Comparison of ENCODE assay signal across 13 cellular contexts in genomic region chr5:179755022-179755421, GRCh38. TPM values are rescaled to one million over a fixed set of nuclear protein-coding genes. Genes with fewer than 3 reads are reported as not detected.
DNase-seq lines count a peak whose midpoint lies in the region; ATAC-seq, FAIRE-seq and TF ChIP-seq lines count a peak whose summit lies in the region.
"Had no signal": no experiment of that assay in that cellular context is flagged by ENCODE, and none has a peak within 500 bp of the region (broad histone marks: within the 10 kb centered on the region; RNA-seq: fewer than 3 reads in every experiment).

No MANE protein-coding gene starts in this region.

- no peak for TF ChIP-seq RAD21 in HepG2 (CRISPR knock-in tag; IDR thresholded peaks at IDR 0.05)

- H3K4me3 ChIP-seq in heart left ventricle (no peak overlapping the region), body of pancreas (no peak overlapping the region), HepG2 (replicated peaks in 1 of 3; ENCODE audit: insufficient read depth in 1 of 3, low read depth in 2 of 3, low read length in 3 of 3) (peak overlapping the region in 2 of 3 experiments; percentile 13 to 20; a peak in 2 of 6 replicates)
- H3K4me3 ChIP-seq: Peyer's patch had no signal

- H3K4me2 ChIP-seq in HepG2 (ENCODE audit: low read depth, low read length), result peak overlapping the region; percentile 68

- intact Hi-C loops in heart left ventricle (cut with DNase I), result no loop called here
- intact Hi-C loops in Right ventricle myocardium inferior (cut with DNase I), result no loop called here
- intact Hi-C loops in body of pancreas (cut with DNase I), result no loop called here
- intact Hi-C loops in HepG2 (cut with micrococcal nuclease; ENCODE audit: unreplicated experiment), result no loop called here

- no peaks in the 10 kb centered on the region for H3K27me3 ChIP-seq in heart left ventricle
- H3K27me3 ChIP-seq in body of pancreas, result no peaks in the 10 kb centered on the region
- no peaks in the 10 kb centered on the region for H3K27me3 ChIP-seq in HepG2 (ENCODE audit: control insufficient read depth in 1 of 2, insufficient read depth in 2 of 2, low read length in 2 of 2)
- H3K27me3 ChIP-seq: Peyer's patch had no signal

- peak; percentile 30 to 55 (median 47) for ATAC-seq in heart left ventricle
- no peak for ATAC-seq in Right ventricle myocardium inferior
- ATAC-seq in body of pancreas, result peak; percentile 62
- peak; percentile 93 for ATAC-seq in HepG2
- ATAC-seq in HG02588 (IDR thresholded peaks at IDR 0.05; ENCODE audit: unreplicated experiment), result no peak

- no peak for TF ChIP-seq POLR2A in heart left ventricle (IDR thresholded peaks at IDR 0.05)
- TF ChIP-seq POLR2A in body of pancreas (IDR thresholded peaks at IDR 0.05), result no peak
- no peak for TF ChIP-seq POLR2A in HepG2 (IDR thresholded peaks at IDR 0.05; ENCODE audit: insufficient read depth in 1 of 2, low read depth in 2 of 2, low read length in 2 of 2)

- peak; percentile 98 for FAIRE-seq in HepG2 (lab: Jason Lieb, UNC)

- H4K20me1 ChIP-seq in HepG2 (ENCODE audit: insufficient read depth, low read length), result peaks cover 14% of the 10 kb centered on the region

- peaks cover 82% of the 10 kb centered on the region for H3K79me2 ChIP-seq in HepG2 (ENCODE audit: insufficient read depth, low read length)

- 25 to 31% (median 26%) methylated on average over 2 of the region's 2 CpGs for WGBS in heart left ventricle, 4 donors
- WGBS in body of pancreas, 2 donors, result 10 to 20% methylated on average over 2 of the region's 2 CpGs
- 3% methylated on average over 2 of the region's 2 CpGs for WGBS in HepG2 (ENCODE audit: low lambda C conversion rate)

- H3K4me1 ChIP-seq in heart left ventricle (peaks cover 0 to 55% (median 32%) of the 10 kb centered on the region in 12 donors), body of pancreas (peaks cover 46% of the 10 kb centered on the region), HepG2 (ENCODE audit: insufficient read depth, low read length) (peaks cover 45% of the 10 kb centered on the region)

- POLR2A ChIA-PET in HepG2 (lab: Yijun Ruan, JAX), result interaction anchor here (1.4 to 2.3 kb wide), 4 partner anchors 8 to 131 kb away, joined by 3 to 21 read pairs (median 8); partner anchors contain the start of genes HNRNPH1, MAML1 and SQSTM1

- peak overlapping the region; percentile 2 for H3K9ac ChIP-seq in HepG2 (ENCODE audit: insufficient read depth, low read depth, low read length)

- TF ChIP-seq EP300 in HepG2 (IDR thresholded peaks at IDR 0.05; ENCODE audit: low read depth in 2 of 2, low read length in 2 of 2) (peak in 1 of 2 experiments; percentile 56; a peak in 2 of 4 replicates), HepG2 (CRISPR knock-in tag; IDR thresholded peaks at IDR 0.05; ENCODE audit: borderline replicate concordance) (no peak; the same call in 1 of the 2 replicates)

- peak overlapping the region in 4 of 12 donors; percentile 4 to 43 (median 24) for H3K27ac ChIP-seq in heart left ventricle
- peak overlapping the region in 3 of 4 donors; percentile 26 to 49 (median 48) for H3K27ac ChIP-seq in body of pancreas
- H3K27ac ChIP-seq in HepG2 (ENCODE audit: extremely low read length, insufficient read depth, low read length), result peak overlapping the region; percentile 72
- H3K27ac ChIP-seq: VCaP had no signal

- BruUV-seq in HepG2 (replicated peaks; lab: Mats Ljungman, UMichigan), result no TSS peak

- no peak overlapping the region for H2AFZ ChIP-seq in HepG2 (ENCODE audit: low read length)

- H3K9me3 ChIP-seq in heart left ventricle, result no peaks in the 10 kb centered on the region
- no peaks in the 10 kb centered on the region for H3K9me3 ChIP-seq in body of pancreas
- H3K9me3 ChIP-seq in HepG2 (ENCODE audit: low read length), result no peaks in the 10 kb centered on the region
- H3K9me3 ChIP-seq: Peyer's patch had no signal

- TF ChIP-seq CTCF in heart left ventricle (IDR thresholded peaks at IDR 0.05) (no peak), body of pancreas (IDR thresholded peaks at IDR 0.05) (no peak), HepG2 (CRISPR knock-in tag; IDR thresholded peaks at IDR 0.05) (no peak)

- in situ Hi-C loops in HepG2 (cut with HindIII; ENCODE audit: extremely low pct_ligation_motif_present, low pct_unique_long_range_greater_than_20kb), result loop anchor here (25.0 kb wide), 1 partner anchor 332 kb away; no protein-coding TSS in a partner anchor

- H3K36me3 ChIP-seq in heart left ventricle (peaks cover 0 to 8% (median 0%) of the 10 kb centered on the region in 9 donors), body of pancreas (replicated peaks in 1 of 2; ENCODE audit: insufficient read depth in 1 of 2, low read depth in 2 of 2) (no peaks in the 10 kb centered on the region), HepG2 (replicated peaks in 1 of 2; ENCODE audit: control insufficient read depth in 1 of 2, insufficient read depth in 2 of 2, low read length in 2 of 2) (peaks cover 2 to 11% of the 10 kb centered on the region in 2 experiments; a peak in 2 of 5 replicates)

- DNase-seq in heart left ventricle (no peak), Right ventricle myocardium inferior (ENCODE audit: missing footprints) (no peak), body of pancreas (peak in 1 of 4 donors; percentile 23), HepG2 (ENCODE audit: low spot score) (peak; percentile 84), DMS53 treated with DMSO at 0.1 percent for 48 hours (lab: John Stamatoyannopoulos, UW; ENCODE audit: unreplicated experiment) (no peak), NCI-H1694 (lab: John Stamatoyannopoulos, UW) (no peak), occipital lobe (lab: John Stamatoyannopoulos, UW) (no peak)
- DNase-seq: GOT3; Kasumi-1; stimulated activated CD4-positive, alpha-beta T cell treated with anti-CD3 and anti-CD28 coated beads, Interleukin-4, amount 100 ng/mL, for 1 hour had no signal

- CTCF ChIA-PET in HepG2 (lab: Yijun Ruan, JAX; ENCODE audit: low intra/inter-chr PET ratio, low total read pairs), result no interaction called here

RNA-seq across cellular contexts. Expression of gene MAML1, which starts 22.4 kb away (rescaled TPM):
- 10 to 100 TPM in 8 of 9 donors, 1 to 10 TPM in 1; 9.5 to 18.0 (median 11.9) TPM for total RNA-seq in heart left ventricle
- polyA plus RNA-seq in heart left ventricle, result 1 to 10 TPM; 6.9 to 9.0 TPM
- 11.1 TPM for total RNA-seq in Right ventricle myocardium inferior
- 10 to 100 TPM; 18.1 to 18.2 TPM for total RNA-seq in body of pancreas
- 10.0 and 12.1 TPM in 2 replicates for total RNA-seq in HepG2 (2016; rRNA removed; fragmentation: Illumina TruSeq; extraction: Trizol)
- 2.6 and 4.2 TPM in 2 replicates for total RNA-seq in HepG2 (2016; cell fraction: cytosol; rRNA removed; fragmentation: Illumina TruSeq; extraction: Trizol; ENCODE audit: low read depth)
- 9.9 and 10.9 TPM in 2 replicates for total RNA-seq in HepG2 (2016; cell fraction: insoluble cytoplasmic fraction; rRNA removed; fragmentation: Illumina TruSeq; extraction: Trizol)
- total RNA-seq in HepG2 (2016; cell fraction: membrane; rRNA removed; fragmentation: Illumina TruSeq; extraction: Trizol), result 7.3 and 7.7 TPM in 2 replicates
- total RNA-seq in HepG2 (2016; cell fraction: nucleus; rRNA removed; fragmentation: Illumina TruSeq; extraction: Trizol), result 11.4 and 13.3 TPM in 2 replicates
- 9.5 and 10.8 TPM in 2 replicates for polyA plus RNA-seq in HepG2 (2011; rRNA removed)
- polyA plus RNA-seq in HepG2 (2011; cell fraction: cytosol; rRNA removed), result 4.7 and 5.1 TPM in 2 replicates
- polyA plus RNA-seq in HepG2 (2011; cell fraction: nucleus; rRNA removed), result 13.9 and 19.7 TPM in 2 replicates
- 14.7 and 16.0 TPM in 2 replicates for polyA plus RNA-seq in HepG2 (2012)
- 0.51 and 0.53 TPM in 2 replicates for polyA plus RNA-seq in HepG2 (2016; cell fraction: cytosol; fragmentation: Illumina TruSeq; extraction: Trizol; ENCODE audit: low read depth)
- polyA plus RNA-seq in HepG2 (2016; cell fraction: insoluble cytoplasmic fraction; fragmentation: Illumina TruSeq; extraction: Trizol; ENCODE audit: low read depth), result 13.3 and 16.9 TPM in 2 replicates
- polyA plus RNA-seq in HepG2 (2016; cell fraction: membrane; fragmentation: Illumina TruSeq; extraction: Trizol; ENCODE audit: low read depth), result 3.4 and 3.7 TPM in 2 replicates
- 17.9 and 20.0 TPM in 2 replicates for polyA plus RNA-seq in HepG2 (2016; cell fraction: nucleus; fragmentation: Illumina TruSeq; extraction: Trizol; ENCODE audit: insufficient read depth, low read depth)
- polyA minus RNA-seq in HepG2 (2011; rRNA and poly(A)+ RNA removed; ENCODE audit: low replicate concordance), result 10.5 TPM in 2 replicates
- polyA minus RNA-seq in HepG2 (2011; cell fraction: cytosol; rRNA and poly(A)+ RNA removed), result 7.9 and 8.1 TPM in 2 replicates
- polyA minus RNA-seq in HepG2 (2011; cell fraction: nucleus; rRNA and poly(A)+ RNA removed), result 12.1 and 12.2 TPM in 2 replicates
- total RNA-seq in occipital lobe, result 9.4 TPM

RNA-seq across cellular contexts. Expression of gene LTC4S, which starts 38.8 kb away (rescaled TPM):
- total RNA-seq in heart left ventricle (10 to 100 TPM in 4 of 9 donors, 1 to 10 TPM in 5; 4.5 to 16.7 (median 9.5) TPM), Right ventricle myocardium inferior (10.3 TPM), body of pancreas (10 to 100 TPM; 10.6 to 16.2 TPM), HepG2 (2016; rRNA removed; fragmentation: Illumina TruSeq; extraction: Trizol) (0.35 TPM in 1 of 2 replicates, not detected in the other), occipital lobe (1.7 TPM)
- polyA plus RNA-seq in heart left ventricle (10 to 100 TPM in 1 of 2 donors, 1 to 10 TPM in 1; 3.3 to 13.8 TPM), HepG2 (2011; rRNA removed) (not detected in 2 replicates)
- total RNA-seq in HepG2 (2016; cell fraction: cytosol; rRNA removed; fragmentation: Illumina TruSeq; extraction: Trizol; ENCODE audit: low read depth), result not detected in 2 replicates
- 0.30 TPM in 1 of 2 replicates, not detected in the other for total RNA-seq in HepG2 (2016; cell fraction: insoluble cytoplasmic fraction; rRNA removed; fragmentation: Illumina TruSeq; extraction: Trizol)
- not detected in 2 replicates for total RNA-seq in HepG2 (2016; cell fraction: membrane; rRNA removed; fragmentation: Illumina TruSeq; extraction: Trizol)
- total RNA-seq in HepG2 (2016; cell fraction: nucleus; rRNA removed; fragmentation: Illumina TruSeq; extraction: Trizol), result 0.56 TPM in 1 of 2 replicates, not detected in the other
- polyA plus RNA-seq in HepG2 (2011; cell fraction: cytosol; rRNA removed), result not detected in 2 replicates
- polyA plus RNA-seq in HepG2 (2011; cell fraction: nucleus; rRNA removed), result 0.78 and 0.82 TPM in 2 replicates
- not detected in 2 replicates for polyA plus RNA-seq in HepG2 (2012)
- polyA plus RNA-seq in HepG2 (2016; cell fraction: cytosol; fragmentation: Illumina TruSeq; extraction: Trizol; ENCODE audit: low read depth), result not detected in 2 replicates
- not detected in 2 replicates for polyA plus RNA-seq in HepG2 (2016; cell fraction: insoluble cytoplasmic fraction; fragmentation: Illumina TruSeq; extraction: Trizol; ENCODE audit: low read depth)
- polyA plus RNA-seq in HepG2 (2016; cell fraction: membrane; fragmentation: Illumina TruSeq; extraction: Trizol; ENCODE audit: low read depth), result not detected in 2 replicates
- polyA plus RNA-seq in HepG2 (2016; cell fraction: nucleus; fragmentation: Illumina TruSeq; extraction: Trizol; ENCODE audit: insufficient read depth, low read depth), result 0.91 and 1.1 TPM in 2 replicates
- polyA minus RNA-seq in HepG2 (2011; rRNA and poly(A)+ RNA removed; ENCODE audit: low replicate concordance), result 0.44 and 0.47 TPM in 2 replicates
- not detected in 2 replicates for polyA minus RNA-seq in HepG2 (2011; cell fraction: cytosol; rRNA and poly(A)+ RNA removed)
- not detected in 2 replicates for polyA minus RNA-seq in HepG2 (2011; cell fraction: nucleus; rRNA and poly(A)+ RNA removed)

RNA-seq across cellular contexts. Expression of gene MGAT4B, which starts 51.6 kb away (rescaled TPM):
- total RNA-seq in heart left ventricle (100 to 1,000 TPM in 6 of 9 donors, 10 to 100 TPM in 3; 84.2 to 209 (median 112) TPM), Right ventricle myocardium inferior (98.9 TPM), body of pancreas (10 to 100 TPM; 89.0 to 90.0 TPM), HepG2 (2016; rRNA removed; fragmentation: Illumina TruSeq; extraction: Trizol) (69.2 and 93.5 TPM in 2 replicates), occipital lobe (47.4 TPM)
- polyA plus RNA-seq in heart left ventricle (10 to 100 TPM; 49.6 to 89.7 TPM), HepG2 (2011; rRNA removed) (130 and 170 TPM in 2 replicates)
- 62.1 and 64.9 TPM in 2 replicates for total RNA-seq in HepG2 (2016; cell fraction: cytosol; rRNA removed; fragmentation: Illumina TruSeq; extraction: Trizol; ENCODE audit: low read depth)
- total RNA-seq in HepG2 (2016; cell fraction: insoluble cytoplasmic fraction; rRNA removed; fragmentation: Illumina TruSeq; extraction: Trizol), result 62.4 and 88.8 TPM in 2 replicates
- total RNA-seq in HepG2 (2016; cell fraction: membrane; rRNA removed; fragmentation: Illumina TruSeq; extraction: Trizol), result 158 and 164 TPM in 2 replicates
- 79.6 and 99.8 TPM in 2 replicates for total RNA-seq in HepG2 (2016; cell fraction: nucleus; rRNA removed; fragmentation: Illumina TruSeq; extraction: Trizol)
- polyA plus RNA-seq in HepG2 (2011; cell fraction: cytosol; rRNA removed), result 134 and 140 TPM in 2 replicates
- 514 and 596 TPM in 2 replicates for polyA plus RNA-seq in HepG2 (2011; cell fraction: nucleus; rRNA removed)
- polyA plus RNA-seq in HepG2 (2012), result 117 and 181 TPM in 2 replicates
- 82.9 and 88.8 TPM in 2 replicates for polyA plus RNA-seq in HepG2 (2016; cell fraction: cytosol; fragmentation: Illumina TruSeq; extraction: Trizol; ENCODE audit: low read depth)
- 78.6 and 97.2 TPM in 2 replicates for polyA plus RNA-seq in HepG2 (2016; cell fraction: insoluble cytoplasmic fraction; fragmentation: Illumina TruSeq; extraction: Trizol; ENCODE audit: low read depth)
- polyA plus RNA-seq in HepG2 (2016; cell fraction: membrane; fragmentation: Illumina TruSeq; extraction: Trizol; ENCODE audit: low read depth), result 156 and 172 TPM in 2 replicates
- polyA plus RNA-seq in HepG2 (2016; cell fraction: nucleus; fragmentation: Illumina TruSeq; extraction: Trizol; ENCODE audit: insufficient read depth, low read depth), result 171 and 174 TPM in 2 replicates
- 166 and 188 TPM in 2 replicates for polyA minus RNA-seq in HepG2 (2011; rRNA and poly(A)+ RNA removed; ENCODE audit: low replicate concordance)
- polyA minus RNA-seq in HepG2 (2011; cell fraction: cytosol; rRNA and poly(A)+ RNA removed), result 100 and 102 TPM in 2 replicates
- polyA minus RNA-seq in HepG2 (2011; cell fraction: nucleus; rRNA and poly(A)+ RNA removed), result 118 and 140 TPM in 2 replicates

RNA-seq across cellular contexts. Expression of gene CANX, which starts 56.3 kb away (rescaled TPM):
- total RNA-seq in heart left ventricle, result 100 to 1,000 TPM; 255 to 699 (median 500) TPM
- polyA plus RNA-seq in heart left ventricle, result 100 to 1,000 TPM in 1 of 2 donors, 10 to 100 TPM in 1; 81.6 to 350 TPM
- 504 TPM for total RNA-seq in Right ventricle myocardium inferior
- total RNA-seq in body of pancreas, result 100 to 1,000 TPM; 262 to 401 TPM
- 438 and 680 TPM in 2 replicates for total RNA-seq in HepG2 (2016; rRNA removed; fragmentation: Illumina TruSeq; extraction: Trizol)
- total RNA-seq in HepG2 (2016; cell fraction: cytosol; rRNA removed; fragmentation: Illumina TruSeq; extraction: Trizol; ENCODE audit: low read depth), result 100 and 107 TPM in 2 replicates
- 421 and 674 TPM in 2 replicates for total RNA-seq in HepG2 (2016; cell fraction: insoluble cytoplasmic fraction; rRNA removed; fragmentation: Illumina TruSeq; extraction: Trizol)
- 148 and 188 TPM in 2 replicates for total RNA-seq in HepG2 (2016; cell fraction: membrane; rRNA removed; fragmentation: Illumina TruSeq; extraction: Trizol)
- total RNA-seq in HepG2 (2016; cell fraction: nucleus; rRNA removed; fragmentation: Illumina TruSeq; extraction: Trizol), result 471 and 534 TPM in 2 replicates
- polyA plus RNA-seq in HepG2 (2011; rRNA removed), result 477 and 480 TPM in 2 replicates
- polyA plus RNA-seq in HepG2 (2011; cell fraction: cytosol; rRNA removed), result 184 and 191 TPM in 2 replicates
- polyA plus RNA-seq in HepG2 (2011; cell fraction: nucleus; rRNA removed), result 51.4 and 85.1 TPM in 2 replicates
- 598 and 627 TPM in 2 replicates for polyA plus RNA-seq in HepG2 (2012)
- polyA plus RNA-seq in HepG2 (2016; cell fraction: cytosol; fragmentation: Illumina TruSeq; extraction: Trizol; ENCODE audit: low read depth), result 17.9 and 20.7 TPM in 2 replicates
- polyA plus RNA-seq in HepG2 (2016; cell fraction: insoluble cytoplasmic fraction; fragmentation: Illumina TruSeq; extraction: Trizol; ENCODE audit: low read depth), result 280 and 284 TPM in 2 replicates
- 61.6 and 80.1 TPM in 2 replicates for polyA plus RNA-seq in HepG2 (2016; cell fraction: membrane; fragmentation: Illumina TruSeq; extraction: Trizol; ENCODE audit: low read depth)
- 489 and 507 TPM in 2 replicates for polyA plus RNA-seq in HepG2 (2016; cell fraction: nucleus; fragmentation: Illumina TruSeq; extraction: Trizol; ENCODE audit: insufficient read depth, low read depth)
- polyA minus RNA-seq in HepG2 (2011; rRNA and poly(A)+ RNA removed; ENCODE audit: low replicate concordance), result 2,329 and 2,779 TPM in 2 replicates
- 523 and 799 TPM in 2 replicates for polyA minus RNA-seq in HepG2 (2011; cell fraction: cytosol; rRNA and poly(A)+ RNA removed)
- 208 and 359 TPM in 2 replicates for polyA minus RNA-seq in HepG2 (2011; cell fraction: nucleus; rRNA and poly(A)+ RNA removed)
- total RNA-seq in occipital lobe, result 352 TPM

Comparison
In these comparisons a context has a peak if more than half of its experiments do, and no peak if none do; other contexts are left out.
1. ATAC-seq: peak in heart left ventricle (4 of 4), body of pancreas (single experiment) and HepG2 (single experiment); none in Right ventricle myocardium inferior (single experiment) and HG02588 (single experiment).
2. H3K4me3 ChIP-seq: peak in HepG2 (2 of 3); none in heart left ventricle (0 of 12) and body of pancreas (0 of 2).